1 cellular context compared by ENCODE assay signal in genomic region chr3:62041681-62042080, GRCh38.
TF ChIP-seq lines count a peak whose summit lies in the region.

No MANE protein-coding gene starts in this region.

TF ChIP-seq in HepG2, 621 proteins besides CTCF, POLR2A, EP300 and RAD21 (continued from another document):
- TF ChIP-seq USF2 (IDR thresholded peaks at IDR 0.05; ENCODE audit: low read depth, low read length) (no peak), USF2 (CRISPR knock-in tag; IDR thresholded peaks at IDR 0.05; ENCODE audit: borderline replicate concordance) (no peak)
